In the genomic region with DNA sequence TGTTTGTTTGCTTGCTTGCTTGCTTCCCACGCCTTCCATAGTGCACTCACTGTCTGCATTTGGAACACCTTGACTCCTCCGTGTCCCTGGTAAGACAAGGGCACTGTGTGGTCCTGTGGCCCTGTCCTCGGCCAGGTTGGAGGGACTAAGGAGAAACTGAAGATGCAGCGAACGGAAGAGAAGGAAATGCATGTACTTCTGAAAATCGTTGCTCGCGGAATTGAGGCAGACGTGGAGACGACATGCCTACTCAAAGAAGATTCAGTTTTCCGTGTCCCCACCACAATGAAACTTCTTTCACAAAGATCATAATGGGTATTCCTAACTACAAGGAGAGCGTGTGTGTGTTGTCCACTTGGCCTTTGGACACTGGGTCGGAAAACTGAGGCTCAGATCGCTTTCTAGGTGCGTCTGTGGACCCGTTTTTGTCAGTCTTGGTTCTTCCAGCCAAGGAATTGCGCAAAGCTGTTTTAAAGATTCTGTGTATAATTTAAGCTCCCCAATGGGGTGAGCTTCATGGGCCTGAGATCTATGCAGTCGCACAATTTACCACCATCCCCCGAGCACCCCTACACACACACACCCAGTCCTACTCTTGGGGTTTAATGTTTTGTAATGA, we compare ENCODE assay signal across 11 cellular contexts.
A peak's percentile ranks its signal among the peaks of the same experiment; 100 is the strongest.
DNase-seq lines count a peak whose midpoint lies in the region; ATAC-seq and TF ChIP-seq lines count a peak whose summit lies in the region.
"Had no signal": no experiment of that assay in that cellular context is flagged by ENCODE, and none has a peak within 500 bp of the region (broad histone marks: within the 10 kb centered on the region; RNA-seq: fewer than 3 reads in every experiment).

No MANE protein-coding gene starts in this region.

- peaks cover 3% of the 10 kb centered on the region for H3K36me3 Mint-ChIP-seq in activated CD4-positive, alpha-beta memory T cell treated with anti-CD3 and anti-CD28 coated beads, Interleukin-2, amount 10 ng/mL, durations not matched to agents 7 days and 5 days (ENCODE audit: low read depth)

- H3K9me3 ChIP-seq in MG63 = no peaks in the 10 kb centered on the region
- no peaks in the 10 kb centered on the region for H3K9me3 ChIP-seq in gastrocnemius medialis

- DNase-seq in AG09309 (ENCODE audit: low read depth) (no peak), MG63 (peak; percentile 43), fibroblast of pulmonary artery (ENCODE audit: low read depth) (no peak), gastrocnemius medialis (no peak), superior temporal gyrus (ENCODE audit: extremely low spot score) (no peak)
- no peak for DNase-seq in activated CD4-positive, alpha-beta memory T cell treated with anti-CD3 and anti-CD28 coated beads, Interleukin-2, amount 10 ng/mL, durations not matched to agents 7 days and 5 days
- no peak for DNase-seq in stimulated activated CD4-positive, alpha-beta T cell treated with anti-CD3 and anti-CD28 coated beads, Interleukin-2, amount 100 ng/mL, for 48 hours
- DNase-seq: NCI-H2029 had no signal

- H3K4me3 Mint-ChIP-seq in activated CD4-positive, alpha-beta memory T cell treated with anti-CD3 and anti-CD28 coated beads, Interleukin-2, amount 10 ng/mL, durations not matched to agents 7 days and 5 days = no peak overlapping the region
- H3K4me3 Mint-ChIP-seq: dendritic cell treated with granulocyte-macrophage colony-stimulating factor and Interleukin-4, amounts not matched to agents 40 ng/mL and 50 ng/mL, for 4 days; nephron had no signal

- TF ChIP-seq CTCF in AG09309 (IDR thresholded peaks at IDR 0.05; ENCODE audit: control insufficient read depth, insufficient read depth, low read depth, low read length, missing control alignments) (no peak), fibroblast of pulmonary artery (IDR thresholded peaks at IDR 0.05; ENCODE audit: low read length, missing control alignments) (no peak), gastrocnemius medialis (IDR thresholded peaks at IDR 0.05 in 4 of 5, conservative IDR thresholded peaks at IDR 0.05 in 1 of 5) (no peak)

- no peak overlapping the region for H3K27ac Mint-ChIP-seq in activated CD4-positive, alpha-beta memory T cell treated with anti-CD3 and anti-CD28 coated beads, Interleukin-2, amount 10 ng/mL, durations not matched to agents 7 days and 5 days
- H3K27ac Mint-ChIP-seq: dendritic cell treated with granulocyte-macrophage colony-stimulating factor and Interleukin-4, amounts not matched to agents 40 ng/mL and 50 ng/mL, for 4 days; nephron had no signal

- H3K9me3 Mint-ChIP-seq in activated CD4-positive, alpha-beta memory T cell treated with anti-CD3 and anti-CD28 coated beads, Interleukin-2, amount 10 ng/mL, durations not matched to agents 7 days and 5 days = no peaks in the 10 kb centered on the region
- H3K9me3 Mint-ChIP-seq: dendritic cell treated with granulocyte-macrophage colony-stimulating factor and Interleukin-4, amounts not matched to agents 40 ng/mL and 50 ng/mL, for 4 days; nephron had no signal

- H3K36me3 ChIP-seq in MG63 = no peaks in the 10 kb centered on the region
- no peaks in the 10 kb centered on the region for H3K36me3 ChIP-seq in gastrocnemius medialis

- H3K27me3 Mint-ChIP-seq in activated CD4-positive, alpha-beta memory T cell treated with anti-CD3 and anti-CD28 coated beads, Interleukin-2, amount 10 ng/mL, durations not matched to agents 7 days and 5 days = peaks cover 24% of the 10 kb centered on the region

- H3K4me1 ChIP-seq in gastrocnemius medialis = peaks cover 0 to 3% of the 10 kb centered on the region in 2 donors

- ATAC-seq in GM19397 (IDR thresholded peaks at IDR 0.05; ENCODE audit: unreplicated experiment) (peak; percentile 18), gastrocnemius medialis (no peak)

- in situ Hi-C loops in gastrocnemius medialis (cut with MboI; ENCODE audit: low sequenced_read_pairs in 4 of 4) = no loop called here

- H3K27ac ChIP-seq in gastrocnemius medialis = no peak overlapping the region

- H3K4me3 ChIP-seq in AG09309 (ENCODE audit: control insufficient read depth, low read depth, low read length) = peak overlapping the region; percentile 20; the same call in 1 of the 2 replicates
- peak overlapping the region; percentile 56 for H3K4me3 ChIP-seq in MG63
- H3K4me3 ChIP-seq in fibroblast of pulmonary artery (replicated peaks; ENCODE audit: low read depth, low read length) = peak overlapping the region; percentile 48
- no peak overlapping the region for H3K4me3 ChIP-seq in gastrocnemius medialis

- H3K27me3 ChIP-seq in MG63 (peaks cover 13% of the 10 kb centered on the region), gastrocnemius medialis (peaks cover 37 to 65% (median 45%) of the 10 kb centered on the region in 3 donors)

- H3K4me1 Mint-ChIP-seq in activated CD4-positive, alpha-beta memory T cell treated with anti-CD3 and anti-CD28 coated beads, Interleukin-2, amount 10 ng/mL, durations not matched to agents 7 days and 5 days = no peaks in the 10 kb centered on the region
- H3K4me1 Mint-ChIP-seq: nephron had no signal

- POLR2A ChIA-PET in activated CD4-positive, alpha-beta memory T cell treated with anti-CD3 and anti-CD28 coated beads, Interleukin-2, amount 10 ng/mL, durations not matched to agents 7 days and 5 days (lab: Charles Lee) = no interaction called here

- intact Hi-C loops in gastrocnemius medialis (cut with DNase I; ENCODE audit: low total_unique reads) = no loop called here

- CTCF ChIA-PET in activated CD4-positive, alpha-beta memory T cell treated with anti-CD3 and anti-CD28 coated beads, Interleukin-2, amount 10 ng/mL, durations not matched to agents 7 days and 5 days (lab: Charles Lee) = interaction anchor here (1.0 kb wide), 1 partner anchor 94 kb away, joined by 3 read pairs; no protein-coding TSS in a partner anchor

- TF ChIP-seq POLR2A in gastrocnemius medialis (IDR thresholded peaks at IDR 0.05) = no peak

Comparison
In these comparisons a context has a peak if more than half of its experiments do, and no peak if none do; other contexts are left out.
1. H3K4me3 ChIP-seq: peak in AG09309 (single experiment), MG63 (single experiment) and fibroblast of pulmonary artery (single experiment); none in gastrocnemius medialis (0 of 4).